Comparison of ENCODE assay signal across 8 cellular contexts in genomic region chr10:74081192-74081803, GRCh38.
DNase-seq lines count a peak whose midpoint lies in the region; ATAC-seq and TF ChIP-seq lines count a peak whose summit lies in the region.

No MANE protein-coding gene starts in this region.

- H3K9ac ChIP-seq in mesendoderm (ENCODE audit: low read length): no peak overlapping the region

- peak overlapping the region; percentile 39 for H3K18ac ChIP-seq in mesendoderm (ENCODE audit: low read length)

- no peak overlapping the region for H2AK5ac ChIP-seq in mesendoderm (ENCODE audit: low read length)

- H3K9me3 ChIP-seq in suprapubic skin: no peaks in the 10 kb centered on the region

- H3K4me3 ChIP-seq in mesendoderm (ENCODE audit: low read length) (no peak overlapping the region), suprapubic skin (no peak overlapping the region)

- no peaks in the 10 kb centered on the region for H3K27me3 ChIP-seq in mesendoderm (ENCODE audit: insufficient read depth, low read length, poor library complexity)
- H3K27me3 ChIP-seq in suprapubic skin: no peaks in the 10 kb centered on the region

- no peak for TF ChIP-seq POLR2A in suprapubic skin (IDR thresholded peaks at IDR 0.05)

- H3K4me1 ChIP-seq in mesendoderm (ENCODE audit: control insufficient read depth, low read depth, low read length) (peaks cover 3% of the 10 kb centered on the region), suprapubic skin (peaks cover 15% of the 10 kb centered on the region)

- H3K27ac ChIP-seq in mesendoderm (ENCODE audit: low read depth, low read length) (no peak overlapping the region), suprapubic skin (no peak overlapping the region)

- peaks cover 6% of the 10 kb centered on the region for H3K79me2 ChIP-seq in mesendoderm (ENCODE audit: control insufficient read depth, insufficient read depth, low read length)

- no peak overlapping the region for H4K8ac ChIP-seq in mesendoderm (ENCODE audit: low read depth, low read length)

- DNase-seq in NK-92 treated with Interleukin-12 subunit alpha and Interleukin-12 subunit beta, amount 100 ng/mL, for 24 hours (lab: John Stamatoyannopoulos, UW): peak; percentile 23
- no peak for DNase-seq in NK-92 (lab: John Stamatoyannopoulos, UW; ENCODE audit: unreplicated experiment)
- peak; percentile 53 for DNase-seq in MV-4-11 (lab: John Stamatoyannopoulos, UW)
- DNase-seq in UCSD-AML1 (lab: John Stamatoyannopoulos, UW; ENCODE audit: unreplicated experiment): peak; percentile 25
- DNase-seq in effector CD4-positive, alpha-beta T cell: peak; percentile 16
- DNase-seq in mesendoderm: peak; percentile 78
- DNase-seq in suprapubic skin (ENCODE audit: low spot score in 2 of 2): no peak

- H3K4me2 ChIP-seq in mesendoderm (ENCODE audit: low read length): no peak overlapping the region

- H3K4ac ChIP-seq in mesendoderm (ENCODE audit: low read depth, low read length): no peak overlapping the region

- no peak overlapping the region for H3K23ac ChIP-seq in mesendoderm (ENCODE audit: low read length)

- no peak overlapping the region for H4K5ac ChIP-seq in mesendoderm (ENCODE audit: low read length)

- TF ChIP-seq EP300 in suprapubic skin (IDR thresholded peaks at IDR 0.05): no peak

- TF ChIP-seq CTCF in suprapubic skin (IDR thresholded peaks at IDR 0.05): peak; percentile 70

- WGBS in mesendoderm (ENCODE audit: extremely low coverage, insufficient coverage, low lambda C conversion rate): 100% methylated on average over 1 of the region's 4 CpGs
- 48% methylated on average over 4 of the region's 4 CpGs for WGBS in suprapubic skin

- H2BK5ac ChIP-seq in mesendoderm (ENCODE audit: low read length): no peak overlapping the region

- peaks cover 2% of the 10 kb centered on the region for H3K79me1 ChIP-seq in mesendoderm (ENCODE audit: low read length)

- H3K36me3 ChIP-seq in mesendoderm (ENCODE audit: control insufficient read depth, insufficient read depth, low read length) (no peaks in the 10 kb centered on the region), suprapubic skin (peaks cover 27% of the 10 kb centered on the region)

- H3K56ac ChIP-seq in mesendoderm (ENCODE audit: low read length): no peak overlapping the region

- no peak overlapping the region for H2BK15ac ChIP-seq in mesendoderm (replicated peaks; ENCODE audit: low read depth)

- no peak for ATAC-seq in GM19397 (IDR thresholded peaks at IDR 0.05; ENCODE audit: unreplicated experiment)

- peak overlapping the region; percentile 61 for H2BK120ac ChIP-seq in mesendoderm (ENCODE audit: low read depth, low read length)

Comparison
In these comparisons a context has a peak if more than half of its experiments do, and no peak if none do; other contexts are left out.
1. DNase-seq: peak in NK-92 treated with Interleukin-12 subunit alpha and Interleukin-12 subunit beta, amount 100 ng/mL, for 24 hours (single experiment), MV-4-11 (single experiment), UCSD-AML1 (single experiment), effector CD4-positive, alpha-beta T cell (single experiment) and mesendoderm (single experiment); none in NK-92 (single experiment) and suprapubic skin (0 of 2).